ENCODE assay signal across 9 cellular contexts in genomic region chr3:30548605-30549004, GRCh38. TPM values are rescaled to one million over a fixed set of nuclear protein-coding genes. Genes with fewer than 3 reads are reported as not detected.
A peak's percentile ranks its signal among the peaks of the same experiment; 100 is the strongest.
DNase-seq lines count a peak whose midpoint lies in the region; ATAC-seq and TF ChIP-seq lines count a peak whose summit lies in the region.
"Had no signal": no experiment of that assay in that cellular context is flagged by ENCODE, and none has a peak within 500 bp of the region (broad histone marks: within the 10 kb centered on the region; RNA-seq: fewer than 3 reads in every experiment).

No MANE protein-coding gene starts in this region.

- no peaks in the 10 kb centered on the region for H3K4me1 Mint-ChIP-seq in activated CD4-positive, alpha-beta T cell treated with anti-CD3 and anti-CD28 coated beads, Interleukin-2, amount 10 ng/mL, durations not matched to agents 7 days and 5 days

- H3K4me1 ChIP-seq in A673 (ENCODE audit: insufficient read depth, low read length, poor library complexity, severe bottlenecking) (peaks cover 15% of the 10 kb centered on the region), iPS DF 6.9 (ENCODE audit: control insufficient read depth, insufficient read depth, low read length) (peaks cover 4% of the 10 kb centered on the region; the same call in 1 of the 2 replicates)

- H3K4me3 Mint-ChIP-seq in activated CD4-positive, alpha-beta T cell treated with anti-CD3 and anti-CD28 coated beads, Interleukin-2, amount 10 ng/mL, durations not matched to agents 7 days and 5 days: no peak overlapping the region

- no peaks in the 10 kb centered on the region for H3K36me3 ChIP-seq in A673 (ENCODE audit: insufficient read depth, low read length, poor library complexity, severe bottlenecking)
- H3K36me3 ChIP-seq in iPS DF 6.9 (ENCODE audit: control insufficient read depth, insufficient read depth, low read length): no peaks in the 10 kb centered on the region

- no peaks in the 10 kb centered on the region for H3K27me3 Mint-ChIP-seq in activated CD4-positive, alpha-beta T cell treated with anti-CD3 and anti-CD28 coated beads, Interleukin-2, amount 10 ng/mL, durations not matched to agents 7 days and 5 days

- H3K27ac ChIP-seq in A673 (ENCODE audit: low read depth, low read length, poor library complexity, severe bottlenecking) (no peak overlapping the region), iPS DF 6.9 (ENCODE audit: low read length) (peak overlapping the region; percentile 93), dorsolateral prefrontal cortex (no peak overlapping the region)

- no peaks in the 10 kb centered on the region for H3K9me3 ChIP-seq in A673 (ENCODE audit: low read depth, low read length, poor library complexity, severe bottlenecking)
- H3K9me3 ChIP-seq in iPS DF 6.9 (ENCODE audit: control insufficient read depth, insufficient read depth, low read length): no peaks in the 10 kb centered on the region

- intact Hi-C loops in A673 (cut with micrococcal nuclease; ENCODE audit: unreplicated experiment) (no loop called here), posterior vena cava (cut with DNase I) (no loop called here), dorsolateral prefrontal cortex (cut with DNase I) (no loop called here)

- CTCF ChIA-PET in A673 (lab: Charles Lee): no interaction called here
- CTCF ChIA-PET in HEK293T (lab: Yijun Ruan, JAX): no interaction called here
- CTCF ChIA-PET in activated CD4-positive, alpha-beta T cell treated with anti-CD3 and anti-CD28 coated beads, Interleukin-2, amount 10 ng/mL, durations not matched to agents 7 days and 5 days (lab: Charles Lee): interaction anchor here (0.6 to 2.0 kb wide), 2 partner anchors 145 to 318 kb away, joined by 3 to 4 read pairs; no protein-coding TSS in a partner anchor

- H3K9me3 Mint-ChIP-seq in activated CD4-positive, alpha-beta T cell treated with anti-CD3 and anti-CD28 coated beads, Interleukin-2, amount 10 ng/mL, durations not matched to agents 7 days and 5 days: peaks cover 21% of the 10 kb centered on the region

- ATAC-seq in GM18858 (IDR thresholded peaks at IDR 0.05; ENCODE audit: unreplicated experiment): no peak

- POLR2A ChIA-PET in A673 (lab: Charles Lee; ENCODE audit: low non-redundant PET): interaction anchor here (0.6 kb wide), 1 partner anchor 15 kb away, joined by 3 read pairs; no protein-coding TSS in a partner anchor
- POLR2A ChIA-PET in HEK293T (lab: Yijun Ruan, JAX): no interaction called here
- POLR2A ChIA-PET in activated CD4-positive, alpha-beta T cell treated with anti-CD3 and anti-CD28 coated beads, Interleukin-2, amount 10 ng/mL, durations not matched to agents 7 days and 5 days (lab: Charles Lee): no interaction called here

- TF ChIP-seq CTCF in A673 (conservative IDR thresholded peaks at IDR 0.05; ENCODE audit: low read depth, low read length) (no peak), dorsolateral prefrontal cortex (IDR thresholded peaks at IDR 0.05 in 54 of 56, conservative IDR thresholded peaks at IDR 0.05 in 2 of 56; ENCODE audit: low read depth in 1 of 56, partially characterized antibody in 56 of 56) (no peak)

- no peaks in the 10 kb centered on the region for H3K27me3 ChIP-seq in A673 (replicated peaks; ENCODE audit: insufficient read depth, low read depth, low read length, poor library complexity)
- H3K27me3 ChIP-seq in iPS DF 6.9 (ENCODE audit: control insufficient read depth, insufficient read depth, low read length): no peaks in the 10 kb centered on the region
- H3K27me3 ChIP-seq in dorsolateral prefrontal cortex: no peaks in the 10 kb centered on the region

- BruUV-seq in A673 (replicated peaks; lab: Mats Ljungman, UMichigan): no TSS peak

- WGBS in iPS DF 6.9 (ENCODE audit: insufficient coverage, insufficient read length): no CpG with 5 or more reads among the region's 4 CpGs

- H3K36me3 Mint-ChIP-seq in activated CD4-positive, alpha-beta T cell treated with anti-CD3 and anti-CD28 coated beads, Interleukin-2, amount 10 ng/mL, durations not matched to agents 7 days and 5 days (ENCODE audit: low read depth): peaks cover 4% of the 10 kb centered on the region

- DNase-seq in A673 (ENCODE audit: low spot score) (peak; percentile 40), HEK293T (ENCODE audit: extremely low spot score) (peak; percentile 62), iPS DF 6.9 (ENCODE audit: low read depth, low spot score) (no peak), posterior vena cava (ENCODE audit: low spot score) (no peak), dorsolateral prefrontal cortex (no peak), activated gamma-delta T cell (lab: John Stamatoyannopoulos, UW) (no peak)
- DNase-seq in activated CD4-positive, alpha-beta T cell treated with anti-CD3 and anti-CD28 coated beads, Interleukin-2, amount 10 ng/mL, durations not matched to agents 7 days and 5 days: peak; percentile 7
- DNase-seq: NCI-H2029 treated with DMSO at 0.1 percent for 48 hours had no signal

- no peak overlapping the region for H3K4me3 ChIP-seq in A673 (ENCODE audit: low read depth, low read length, poor library complexity, severe bottlenecking)
- H3K4me3 ChIP-seq in iPS DF 6.9 (ENCODE audit: low read length): no peak overlapping the region
- no peak overlapping the region for H3K4me3 ChIP-seq in dorsolateral prefrontal cortex

- no peak overlapping the region for H3K27ac Mint-ChIP-seq in activated CD4-positive, alpha-beta T cell treated with anti-CD3 and anti-CD28 coated beads, Interleukin-2, amount 10 ng/mL, durations not matched to agents 7 days and 5 days

TF ChIP-seq in HEK293T, 16 proteins besides CTCF, POLR2A, EP300 and RAD21:
- TF ChIP-seq CTBP1 (IDR thresholded peaks at IDR 0.05; ENCODE audit: borderline replicate concordance) (no peak), SUZ12 (IDR thresholded peaks at IDR 0.05) (no peak), ELF4 (IDR thresholded peaks at IDR 0.05) (no peak), SP1 (IDR thresholded peaks at IDR 0.05) (no peak), NFRKB (IDR thresholded peaks at IDR 0.05) (no peak), HDGF (IDR thresholded peaks at IDR 0.05; ENCODE audit: borderline replicate concordance) (no peak), ZNF384 (IDR thresholded peaks at IDR 0.05) (no peak), FOXK2 (IDR thresholded peaks at IDR 0.05) (no peak), PKNOX1 (IDR thresholded peaks at IDR 0.05) (no peak), LEF1 (IDR thresholded peaks at IDR 0.05; ENCODE audit: borderline replicate concordance) (no peak), L3MBTL2 (conservative IDR thresholded peaks at IDR 0.05) (no peak)

RNA-seq across cellular contexts. Expression of gene TGFBR2, which starts 57.8 kb away (rescaled TPM):
- 16.1 TPM in 2 replicates for total RNA-seq in A673 (2021)
- total RNA-seq in activated CD4-positive, alpha-beta T cell treated with anti-CD3 and anti-CD28 coated beads, Interleukin-2, amount 10 ng/mL, durations not matched to agents 7 days and 5 days: 10 to 100 TPM; 74.4 to 77.8 TPM
- 100 to 1,000 TPM; 243 to 291 TPM for total RNA-seq in posterior vena cava
- total RNA-seq in dorsolateral prefrontal cortex: 10 to 100 TPM in 113 of 120 experiments, 1 to 10 TPM in 7; 6.9 to 41.8 (median 15.9) TPM

Comparison
In these comparisons a context has a peak if more than half of its experiments do, and no peak if none do; other contexts are left out.
1. DNase-seq: peak in A673 (single experiment), HEK293T (single experiment) and activated CD4-positive, alpha-beta T cell treated with anti-CD3 and anti-CD28 coated beads, Interleukin-2, amount 10 ng/mL, durations not matched to agents 7 days and 5 days (single experiment); none in iPS DF 6.9 (single experiment), posterior vena cava (single experiment), dorsolateral prefrontal cortex (0 of 10) and activated gamma-delta T cell (single experiment).